In the genomic region with DNA sequence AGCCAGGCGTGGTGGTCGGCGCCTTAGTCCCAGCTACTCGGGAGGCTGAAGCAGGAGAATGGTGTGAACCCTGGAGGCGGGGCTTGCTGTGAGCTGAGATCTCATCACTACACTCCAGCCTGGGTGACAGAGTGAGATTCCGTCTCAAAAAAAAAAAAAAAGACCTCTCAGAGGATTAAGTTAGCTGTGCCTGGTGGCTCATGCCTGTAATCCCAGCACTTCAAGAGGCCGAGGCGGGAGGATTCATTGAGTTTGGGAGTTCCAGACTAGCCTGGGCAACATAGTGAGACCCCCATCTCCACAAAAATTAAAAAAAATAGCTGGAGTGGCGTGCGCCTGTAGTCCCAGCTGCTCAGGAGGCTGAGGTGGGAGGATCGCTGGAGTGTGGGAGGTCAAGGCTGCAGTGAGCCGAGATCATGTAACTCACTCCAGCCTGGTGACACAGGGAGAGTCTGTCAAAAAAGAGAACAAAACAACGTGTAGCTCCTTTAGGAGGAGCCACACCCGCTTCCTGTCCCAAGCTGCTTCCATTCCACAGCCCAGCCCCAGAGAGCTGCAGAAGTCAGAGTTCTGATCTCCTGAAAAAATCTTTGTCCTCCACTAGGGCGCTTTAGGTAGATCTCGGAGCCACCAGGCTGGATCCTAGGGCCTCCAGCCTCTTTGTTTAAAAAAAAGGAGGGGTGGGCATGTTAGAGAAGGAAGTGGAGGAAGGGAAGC, we compare ENCODE assay signal across 17 cellular contexts. TPM values are rescaled to one million over a fixed set of nuclear protein-coding genes. Genes with fewer than 3 reads are reported as not detected.
DNase-seq lines count a peak whose midpoint lies in the region; ATAC-seq and TF ChIP-seq lines count a peak whose summit lies in the region.
"Had no signal": no experiment of that assay in that cellular context is flagged by ENCODE, and none has a peak within 500 bp of the region (broad histone marks: within the 10 kb centered on the region; RNA-seq: fewer than 3 reads in every experiment).

No MANE protein-coding gene starts in this region.

- CTCF ChIA-PET in IMR-90 (lab: Yijun Ruan, JAX): no interaction called here
- CTCF ChIA-PET in WTC11 (lab: Charles Lee): interaction anchor here (0.9 to 1.4 kb wide), 4 partner anchors 10 to 33 kb away, joined by 3 read pairs; no protein-coding TSS in a partner anchor

- H2BK15ac ChIP-seq in IMR-90 (ENCODE audit: low read depth, low read length) (no peak overlapping the region), neuronal stem cell (ENCODE audit: low read length) (peak overlapping the region; percentile 46)

- WGBS in IMR-90 (ENCODE audit: extremely low coverage in 2 of 2, insufficient read length in 1 of 2), 2 experiments: 56% methylated on average over 2 of the region's 16 CpGs; no CpG with 5 or more reads in 1 of the 2 experiments
- WGBS in neuronal stem cell (ENCODE audit: extremely low coverage in 2 of 2, insufficient read length in 2 of 2, insufficient replicate concordance in 1 of 2), 2 donors: no CpG with 5 or more reads among the region's 16 CpGs

- H4K8ac ChIP-seq in IMR-90 (ENCODE audit: low read depth in 2 of 2, low read length in 2 of 2) (no peak overlapping the region), neuronal stem cell (ENCODE audit: low read depth, low read length) (no peak overlapping the region)

- H3K4me3 ChIP-seq in IMR-90 (ENCODE audit: insufficient read depth, low read depth, low read length) (no peak overlapping the region), neuronal stem cell (ENCODE audit: low read length in 2 of 2) (no peak overlapping the region)
- H3K4me3 ChIP-seq: heart left ventricle had no signal

- DNase-seq in EH (ENCODE audit: low read depth) (peak; percentile 40), IMR-90 (no peak), WTC11 (ENCODE audit: low spot score) (no peak), neuronal stem cell (ENCODE audit: low spot score) (no peak), HCEC 1CT (no peak), head of caudate nucleus (no peak)
- DNase-seq: activated CD4-positive, alpha-beta T cell treated with anti-CD3 and anti-CD28 coated beads, Interleukin-2, amount 10 ng/mL, durations not matched to agents 24 days and 14 days; amniotic stem cell; heart left ventricle; NCI-H1436 treated with DMSO at 0.1 percent for 48 hours; NCI-H524 treated with DMSO at 0.1 percent for 48 hours had no signal

- no peak overlapping the region for H4K91ac ChIP-seq in IMR-90 (ENCODE audit: insufficient read depth, low read depth, low read length)
- no peak overlapping the region for H4K91ac ChIP-seq in neuronal stem cell (ENCODE audit: low read depth, low read length, poor library complexity)

- H3K4me1 ChIP-seq in IMR-90 (ENCODE audit: control insufficient read depth, insufficient read depth, low read length): no peaks in the 10 kb centered on the region
- peaks cover 3 to 4% of the 10 kb centered on the region in 2 donors for H3K4me1 ChIP-seq in neuronal stem cell (ENCODE audit: control insufficient read depth in 2 of 2, insufficient read depth in 1 of 2, low read depth in 1 of 2, low read length in 2 of 2)

- dilution Hi-C loops in IMR-90 (cut with HindIII; ENCODE audit: low sequenced_read_pairs, unreplicated experiment): no loop called here

- H2BK5ac ChIP-seq in IMR-90 (ENCODE audit: low read depth, low read length, poor library complexity, severe bottlenecking): no peak overlapping the region
- H2BK5ac ChIP-seq in neuronal stem cell (ENCODE audit: low read length): no peak overlapping the region

- H3K27ac ChIP-seq in IMR-90 (ENCODE audit: insufficient read depth, low read length) (no peak overlapping the region), neuronal stem cell (replicated peaks; ENCODE audit: low read length) (no peak overlapping the region)
- H3K27ac ChIP-seq: heart left ventricle had no signal

- H3K27me3 ChIP-seq in IMR-90 (ENCODE audit: control insufficient read depth, insufficient read depth, low read length) (peaks cover 20% of the 10 kb centered on the region), neuronal stem cell (ENCODE audit: control insufficient read depth in 3 of 3, insufficient read depth in 3 of 3, low read depth in 1 of 3, low read length in 3 of 3) (peaks cover 0 to 21% (median 0%) of the 10 kb centered on the region in 3 experiments)

- H3K36me3 ChIP-seq in IMR-90 (ENCODE audit: control insufficient read depth, insufficient read depth, low read length): no peaks in the 10 kb centered on the region
- H3K36me3 ChIP-seq in neuronal stem cell (replicated peaks in 1 of 2; ENCODE audit: control insufficient read depth in 2 of 2, insufficient read depth in 2 of 2, low read length in 2 of 2): no peaks in the 10 kb centered on the region
- H3K36me3 ChIP-seq: heart left ventricle had no signal

- H3K9me3 Mint-ChIP-seq in WTC11: peaks cover 14% of the 10 kb centered on the region

- H3K9me3 ChIP-seq in IMR-90 (ENCODE audit: control insufficient read depth, insufficient read depth, low read length) (peaks cover 5% of the 10 kb centered on the region; the same call in 1 of the 2 replicates), neuronal stem cell (replicated peaks in 1 of 2; ENCODE audit: control insufficient read depth in 2 of 2, insufficient read depth in 1 of 2, low read depth in 1 of 2, low read length in 2 of 2) (peaks cover 2 to 3% of the 10 kb centered on the region in 2 donors)

- H3K9ac ChIP-seq in IMR-90 (ENCODE audit: low read depth, low read length) (no peak overlapping the region), neuronal stem cell (ENCODE audit: low read depth, low read length, poor library complexity) (no peak overlapping the region)

- H2BK20ac ChIP-seq in IMR-90 (ENCODE audit: low read depth, low read length): no peak overlapping the region

- H3K79me1 ChIP-seq in IMR-90 (ENCODE audit: low read depth in 1 of 2, low read length in 2 of 2) (no peaks in the 10 kb centered on the region), neuronal stem cell (ENCODE audit: low read depth, low read length) (peaks cover 2% of the 10 kb centered on the region)

- H3K36me3 Mint-ChIP-seq in WTC11: peaks cover 8% of the 10 kb centered on the region
- H3K36me3 Mint-ChIP-seq: CD4-positive, CD25-positive, alpha-beta regulatory T cell; IgD-negative memory B cell had no signal

- POLR2A ChIA-PET in IMR-90 (lab: Charles Lee; ENCODE audit: unreplicated experiment): no interaction called here
- POLR2A ChIA-PET in WTC11 (lab: Charles Lee): no interaction called here

- H2AK5ac ChIP-seq in IMR-90 (ENCODE audit: low read depth, low read length) (no peak overlapping the region), neuronal stem cell (ENCODE audit: low read depth, low read length) (no peak overlapping the region)

- H3K4me1 Mint-ChIP-seq in WTC11: peaks cover 31% of the 10 kb centered on the region
- H3K4me1 Mint-ChIP-seq: activated CD4-positive, alpha-beta T cell treated with anti-CD3 and anti-CD28 coated beads, Interleukin-2, amount 10 ng/mL, durations not matched to agents 24 days and 14 days had no signal

- no peak overlapping the region for H4K5ac ChIP-seq in IMR-90 (ENCODE audit: low read depth, low read length)

- no peak overlapping the region for H2BK12ac ChIP-seq in neuronal stem cell (ENCODE audit: low read length)

- H3K14ac ChIP-seq in IMR-90 (replicated peaks; ENCODE audit: low read depth, low read length) (no peak overlapping the region), neuronal stem cell (ENCODE audit: low read length) (no peak overlapping the region)

- no peak for TF ChIP-seq POLR2A in IMR-90 (IDR thresholded peaks at IDR 0.05; ENCODE audit: low read depth, low read length)

- H4K20me1 ChIP-seq in IMR-90 (ENCODE audit: insufficient read depth, low read length): no peaks in the 10 kb centered on the region

- H2AK9ac ChIP-seq in IMR-90 (replicated peaks; ENCODE audit: low read depth, low read length, poor library complexity): no peak overlapping the region

- H3K4me3 Mint-ChIP-seq in WTC11: no peak overlapping the region
- H3K4me3 Mint-ChIP-seq: activated CD4-positive, alpha-beta T cell treated with anti-CD3 and anti-CD28 coated beads, Interleukin-2, amount 10 ng/mL, durations not matched to agents 24 days and 14 days; activated T-helper 1 cell treated with anti-CD3 and anti-CD28 coated beads, Interleukin-12 subunit alpha, Interleukin-12 subunit beta, Interleukin-2, Interleukin-4 antibody, amounts not matched to agents 30 ng/mL and 10 ng/mL and 1 ng/mL, durations not matched to agents 14 hours and 24 hours and 36 hours; CD4-positive, CD25-positive, alpha-beta regulatory T cell; IgD-negative memory B cell; T-helper 2 cell treated with Interferon-gamma antibody and Interleukin-4, amounts not matched to agents 5 μg/mL and 100 μg/mL, for 36 hours had no signal

- no peak for TF ChIP-seq RAD21 in IMR-90 (IDR thresholded peaks at IDR 0.05; ENCODE audit: low read length)

- no peak overlapping the region for H3K56ac ChIP-seq in IMR-90 (ENCODE audit: extremely low read depth, insufficient read depth, low read length)

- H3K18ac ChIP-seq in IMR-90 (ENCODE audit: low read depth, low read length) (no peak overlapping the region), neuronal stem cell (ENCODE audit: low read length) (peak overlapping the region; percentile 12)

- H3K4ac ChIP-seq in IMR-90 (ENCODE audit: low read depth, low read length): no peak overlapping the region
- H3K4ac ChIP-seq in neuronal stem cell (ENCODE audit: low read length): no peak overlapping the region

- BruUV-seq in IMR-90 (replicated peaks; lab: Mats Ljungman, UMichigan): no TSS peak

- H3K27ac Mint-ChIP-seq in WTC11: no peak overlapping the region
- H3K27ac Mint-ChIP-seq: activated CD4-positive, alpha-beta T cell treated with anti-CD3 and anti-CD28 coated beads, Interleukin-2, amount 10 ng/mL, durations not matched to agents 24 days and 14 days; activated T-helper 1 cell treated with anti-CD3 and anti-CD28 coated beads, Interleukin-12 subunit alpha, Interleukin-12 subunit beta, Interleukin-2, Interleukin-4 antibody, amounts not matched to agents 30 ng/mL and 10 ng/mL and 1 ng/mL, durations not matched to agents 14 hours and 24 hours and 36 hours; CD4-positive, CD25-positive, alpha-beta regulatory T cell; IgD-negative memory B cell; progenitor cell of endocrine pancreas; T-helper 2 cell treated with Interferon-gamma antibody and Interleukin-4, amounts not matched to agents 5 μg/mL and 100 μg/mL, for 36 hours had no signal

- no peak overlapping the region for H3K4me2 ChIP-seq in IMR-90 (ENCODE audit: low read depth, low read length)
- no peak overlapping the region for H3K4me2 ChIP-seq in neuronal stem cell (ENCODE audit: insufficient read depth, low read length, poor library complexity, severe bottlenecking)

- H2BK120ac ChIP-seq in IMR-90 (ENCODE audit: low read depth, low read length): no peak overlapping the region
- no peak overlapping the region for H2BK120ac ChIP-seq in neuronal stem cell (ENCODE audit: low read depth, low read length)

- intact Hi-C loops in IMR-90 (cut with micrococcal nuclease): no loop called here
- intact Hi-C loops in head of caudate nucleus (cut with DNase I): no loop called here

- no peak for ATAC-seq in IMR-90 (ENCODE audit: low read depth)
- ATAC-seq in WTC11: peak; percentile 88
- ATAC-seq in GM21447 (IDR thresholded peaks at IDR 0.05; ENCODE audit: unreplicated experiment): no peak

- TF ChIP-seq CTCF in IMR-90 (conservative IDR thresholded peaks at IDR 0.05; ENCODE audit: low read depth, low read length): no peak
- no peak for TF ChIP-seq CTCF in WTC11 (IDR thresholded peaks at IDR 0.05)

- H3K27me3 Mint-ChIP-seq in WTC11 (ENCODE audit: low read depth): peaks cover 14% of the 10 kb centered on the region; the same call in 1 of the 2 replicates

- peak overlapping the region; percentile 33 for H2AFZ ChIP-seq in IMR-90 (replicated peaks; ENCODE audit: low read length, poor library complexity)
- no peak overlapping the region for H2AFZ ChIP-seq in neuronal stem cell (ENCODE audit: low read length)

- in situ Hi-C loops in IMR-90 (cut with MboI; ENCODE audit: low sequenced_read_pairs): no loop called here

- H3K23ac ChIP-seq in IMR-90 (ENCODE audit: low read depth, low read length) (no peak overlapping the region), neuronal stem cell (ENCODE audit: low read depth, low read length, poor library complexity) (no peak overlapping the region)

- no peaks in the 10 kb centered on the region for H3K9me1 ChIP-seq in IMR-90 (ENCODE audit: insufficient read depth, low read length)

RNA-seq across cellular contexts. Expression of a gene that starts 11.5 kb away (rescaled TPM):
- 1.8 and 1.9 TPM in 2 replicates for total RNA-seq in IMR-90 (2012; rRNA removed)
- 19.2 and 20.0 TPM in 2 replicates for polyA plus RNA-seq in IMR-90 (2012; rRNA removed)
- polyA plus RNA-seq in IMR-90 (2012; cell fraction: cytosol; rRNA removed): 7.8 and 17.2 TPM in 2 replicates
- polyA plus RNA-seq in IMR-90 (2012; cell fraction: nucleus; rRNA removed; ENCODE audit: low replicate concordance): 80.3 and 166 TPM in 2 replicates
- 55.5 to 67.8 TPM (median 62.5 TPM) in 3 replicates for total RNA-seq in WTC11 (2021)
- 21.6 TPM for polyA plus RNA-seq in neuronal stem cell (2013, experiment 1 of 2)
- polyA plus RNA-seq in neuronal stem cell (2013, experiment 2 of 2): 22.4 TPM

RNA-seq across cellular contexts. Expression of a gene that starts 46.1 kb away (rescaled TPM):
- total RNA-seq in IMR-90 (2012; rRNA removed): 11.4 and 14.0 TPM in 2 replicates
- polyA plus RNA-seq in IMR-90 (2012; rRNA removed): 33.1 and 36.7 TPM in 2 replicates
- polyA plus RNA-seq in IMR-90 (2012; cell fraction: cytosol; rRNA removed): 28.6 and 35.9 TPM in 2 replicates
- polyA plus RNA-seq in IMR-90 (2012; cell fraction: nucleus; rRNA removed; ENCODE audit: low replicate concordance): 86.5 and 151 TPM in 2 replicates
- 76.2 to 97.4 TPM (median 85.2 TPM) in 3 replicates for total RNA-seq in WTC11 (2021)
- polyA plus RNA-seq in neuronal stem cell (2013, experiment 1 of 2): 10.3 TPM
- 8.8 TPM for polyA plus RNA-seq in neuronal stem cell (2013, experiment 2 of 2)

RNA-seq across cellular contexts. Expression of a gene that starts 54.8 kb away (rescaled TPM):
- total RNA-seq in IMR-90 (2012; rRNA removed): 1.4 and 1.7 TPM in 2 replicates
- 11.8 and 15.9 TPM in 2 replicates for polyA plus RNA-seq in IMR-90 (2012; rRNA removed)
- 11.7 and 17.3 TPM in 2 replicates for polyA plus RNA-seq in IMR-90 (2012; cell fraction: cytosol; rRNA removed)
- 14.0 and 49.8 TPM in 2 replicates for polyA plus RNA-seq in IMR-90 (2012; cell fraction: nucleus; rRNA removed; ENCODE audit: low replicate concordance)
- total RNA-seq in WTC11 (2021): 58.8 to 67.1 TPM (median 62.1 TPM) in 3 replicates
- 4.2 TPM for polyA plus RNA-seq in neuronal stem cell (2013, experiment 1 of 2)
- 3.8 TPM for polyA plus RNA-seq in neuronal stem cell (2013, experiment 2 of 2)
- total RNA-seq: CD4-positive, CD25-positive, alpha-beta regulatory T cell had no signal

Comparison
In these comparisons a context has a peak if more than half of its experiments do, and no peak if none do; other contexts are left out.
1. RNA of a gene that starts 11.5 kb away (total RNA-seq): 55.5 to 67.8 TPM in WTC11; 1.8 to 1.9 TPM in IMR-90; every median in the first group is over 10 times any median in the second.
2. RNA of a gene that starts 54.8 kb away (total RNA-seq): 58.8 to 67.1 TPM in WTC11; 1.4 to 1.7 TPM in IMR-90; every median in the first group is over 10 times any median in the second.